ENCODE assay signal across 8 cellular contexts in the genomic region with DNA sequence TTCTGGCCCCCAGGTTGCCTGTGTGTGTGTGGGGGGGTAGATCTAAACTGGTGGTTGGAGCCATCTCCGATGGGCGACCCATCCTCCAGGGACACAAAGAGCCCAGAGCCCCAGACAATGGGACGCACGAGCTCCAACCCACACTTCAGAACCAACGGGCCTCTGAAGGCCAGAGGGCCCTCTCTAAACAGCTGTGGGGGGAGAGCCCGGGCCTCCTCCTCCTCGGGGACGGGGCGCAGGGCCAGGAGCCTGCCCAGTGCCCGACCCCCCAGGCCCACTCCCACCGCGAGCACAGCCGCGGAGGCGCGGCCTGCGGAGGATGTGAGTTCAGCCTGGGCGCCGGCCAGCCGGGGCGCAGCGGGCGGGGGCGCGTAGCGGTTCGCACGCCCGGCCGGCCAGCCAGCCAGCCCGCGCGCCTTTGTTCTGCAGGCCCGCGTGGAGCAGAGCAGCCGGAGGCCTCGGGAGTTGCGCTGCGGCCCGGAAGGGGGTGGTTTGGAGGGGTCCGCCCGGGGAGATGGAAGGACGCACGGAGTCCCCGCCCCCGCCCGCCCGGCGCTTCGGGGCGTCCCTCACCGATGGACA. TPM values are rescaled to one million over a fixed set of nuclear protein-coding genes. Genes with fewer than 3 reads are reported as not detected.
DNase-seq lines count a peak whose midpoint lies in the region; ATAC-seq and TF ChIP-seq lines count a peak whose summit lies in the region.

No MANE protein-coding gene starts in this region.

- CTCF ChIA-PET in Panc1 (lab: Charles Lee): interaction anchor here (0.5 kb wide), 1 partner anchor 53 kb away, joined by 6 read pairs; no protein-coding TSS in a partner anchor

- POLR2A ChIA-PET in Panc1 (lab: Charles Lee): interaction anchor here (0.6 to 1.0 kb wide), 2 partner anchors 9 to 12 kb away, joined by 3 to 4 read pairs; a partner anchor contains a TSS

- H3K4me1 ChIP-seq in GM23248 (ENCODE audit: insufficient read depth): 0 out of 2 replicates have a peak, but pooled peaks cover 9% of the 10 kb centered on the region
- H3K4me1 ChIP-seq in Panc1 (ENCODE audit: control insufficient read depth, insufficient read depth, low read length): peaks cover 31% of the 10 kb centered on the region
- H3K4me1 ChIP-seq in osteoblast (ENCODE audit: insufficient read depth, low read length): peaks cover 16% of the 10 kb centered on the region

- H4K20me1 ChIP-seq in GM23248 (ENCODE audit: insufficient read depth) (no peaks in the 10 kb centered on the region), osteoblast (ENCODE audit: insufficient read depth, low read length) (peaks cover 27% of the 10 kb centered on the region)

- H3K9me2 ChIP-seq in GM23248 (ENCODE audit: insufficient read depth): no peaks in the 10 kb centered on the region

- peaks cover 57% of the 10 kb centered on the region for H3K79me2 ChIP-seq in GM23248 (ENCODE audit: insufficient read depth)
- peaks cover 70% of the 10 kb centered on the region for H3K79me2 ChIP-seq in osteoblast (ENCODE audit: insufficient read depth, low read length)

- H3F3A ChIP-seq in GM23248 (ENCODE audit: insufficient read depth): peaks cover 13% of the 10 kb centered on the region

- ATAC-seq in Panc1 (no peak), GM21576 (IDR thresholded peaks at IDR 0.05; ENCODE audit: unreplicated experiment) (no peak)

- peak overlapping the region; percentile 97 for H3K9ac ChIP-seq in GM23248

- BruUV-seq in Panc1 (replicated peaks; lab: Mats Ljungman, UMichigan): no TSS peak

- peak; percentile 61 for DNase-seq in GM23248
- no peak for DNase-seq in Panc1 (ENCODE audit: low read depth, low spot score)
- DNase-seq in epithelial cell of proximal tubule (ENCODE audit: low read depth): no peak
- DNase-seq in osteoblast (ENCODE audit: insufficient read length, low spot score, missing footprints): no peak
- DNase-seq in SIG-M5 treated with dmso at 0.1 percent for 504 hours (lab: John Stamatoyannopoulos, UW; ENCODE audit: unreplicated experiment): no peak
- DNase-seq in SIG-M5 (lab: John Stamatoyannopoulos, UW): no peak
- DNase-seq in GM19240 (ENCODE audit: insufficient read length, low spot score): no peak

- H2AFZ ChIP-seq in GM23248 (no peak overlapping the region), osteoblast (ENCODE audit: low read length) (no peak overlapping the region)

- TF ChIP-seq CTCF in Panc1 (IDR thresholded peaks at IDR 0.05) (no peak), epithelial cell of proximal tubule (conservative IDR thresholded peaks at IDR 0.05; ENCODE audit: low read depth, low read length) (no peak), osteoblast (IDR thresholded peaks at IDR 0.05; ENCODE audit: extremely low read depth, low read depth, low read length) (no peak)

- intact Hi-C loops in Panc1 (cut with micrococcal nuclease; ENCODE audit: unreplicated experiment): no loop called here

- in situ Hi-C loops in GM23248 (cut with MboI): no loop called here
- in situ Hi-C loops in Panc1 (cut with HindIII; ENCODE audit: low pct_unique_long_range_greater_than_20kb, low sequenced_read_pairs): no loop called here

- peak overlapping the region; percentile 70 for H3K4me2 ChIP-seq in GM23248 (ENCODE audit: unreplicated experiment)
- H3K4me2 ChIP-seq in osteoblast (ENCODE audit: insufficient read depth, low read length): peak overlapping the region; percentile 86

- H3K27ac ChIP-seq in GM23248 (peak overlapping the region; percentile 98), Panc1 (ENCODE audit: low read length) (peak overlapping the region; percentile 94), osteoblast (ENCODE audit: low read depth, low read length) (peak overlapping the region; percentile 76)

- H3K36me3 ChIP-seq in GM23248 (ENCODE audit: low read depth) (peaks cover 4% of the 10 kb centered on the region; the same call in 1 of the 2 replicates), Panc1 (ENCODE audit: control insufficient read depth, insufficient read depth, low read length) (no peaks in the 10 kb centered on the region), osteoblast (ENCODE audit: insufficient read depth, low read length) (peaks cover 18% of the 10 kb centered on the region)

- WGBS in GM23248 (ENCODE audit: low coverage in 1 of 2, low lambda C conversion rate in 2 of 2, missing lambda C conversion rate in 2 of 2), 2 experiments: 0% methylated on average over 2 of the region's 52 CpGs; no CpG with 5 or more reads in 1 of the 2 experiments

- H3K27me3 ChIP-seq in GM23248 (replicated peaks; ENCODE audit: insufficient read depth): no peaks in the 10 kb centered on the region
- no peaks in the 10 kb centered on the region for H3K27me3 ChIP-seq in Panc1 (ENCODE audit: control insufficient read depth, insufficient read depth, low read length)
- no peaks in the 10 kb centered on the region for H3K27me3 ChIP-seq in osteoblast (ENCODE audit: insufficient read depth, low read length)

- H3K4me3 ChIP-seq in GM23248: peak overlapping the region; percentile 92
- peak overlapping the region; percentile 81 to 96 for H3K4me3 ChIP-seq in Panc1 (ENCODE audit: low read depth in 2 of 2, low read length in 2 of 2)
- peak overlapping the region; percentile 76 for H3K4me3 ChIP-seq in epithelial cell of proximal tubule (ENCODE audit: low read depth, low read length)
- peak overlapping the region; percentile 80 for H3K4me3 ChIP-seq in osteoblast (ENCODE audit: insufficient read depth, low read length)

- no peaks in the 10 kb centered on the region for H3K9me3 ChIP-seq in GM23248 (ENCODE audit: low read depth)
- no peaks in the 10 kb centered on the region for H3K9me3 ChIP-seq in Panc1 (ENCODE audit: control insufficient read depth, insufficient read depth, low read depth, low read length)
- H3K9me3 ChIP-seq in osteoblast (ENCODE audit: low read depth, low read length): no peaks in the 10 kb centered on the region

RNA-seq across cellular contexts. Expression of a gene that starts 4.0 kb away (rescaled TPM):
- total RNA-seq in GM23248 (2014; rRNA removed; shearing (Covaris generic)): 2,857 and 2,903 TPM in 2 replicates
- 1,377 and 1,379 TPM in 2 replicates for polyA plus RNA-seq in GM23248 (2016; fragmentation: Nextera tagmentation; extraction: Ambion mirVana)
- total RNA-seq in Panc1 (2021; ENCODE audit: unreplicated experiment) (920 TPM), epithelial cell of proximal tubule (953 and 1,430 TPM in 2 replicates), osteoblast (2,632 and 3,431 TPM in 2 replicates)
- polyA plus RNA-seq in Panc1 (2012; ENCODE audit: insufficient read length): 914 TPM

RNA-seq across cellular contexts. Expression of a gene that starts 8.7 kb away (rescaled TPM):
- total RNA-seq in GM23248 (2014; rRNA removed; shearing (Covaris generic)): 39.7 TPM in 2 replicates
- 86.6 and 96.0 TPM in 2 replicates for polyA plus RNA-seq in GM23248 (2016; fragmentation: Nextera tagmentation; extraction: Ambion mirVana)
- total RNA-seq in Panc1 (2021; ENCODE audit: unreplicated experiment) (178 TPM), epithelial cell of proximal tubule (50.7 and 63.0 TPM in 2 replicates), osteoblast (28.0 and 29.7 TPM in 2 replicates)
- 209 TPM for polyA plus RNA-seq in Panc1 (2012; ENCODE audit: insufficient read length)

RNA-seq across cellular contexts. Expression of a gene that starts 27.8 kb away (rescaled TPM):
- total RNA-seq in GM23248 (2014; rRNA removed; shearing (Covaris generic)): 3,014 and 6,561 TPM in 2 replicates
- 1,381 and 1,435 TPM in 2 replicates for polyA plus RNA-seq in GM23248 (2016; fragmentation: Nextera tagmentation; extraction: Ambion mirVana)
- 2,466 TPM for total RNA-seq in Panc1 (2021; ENCODE audit: unreplicated experiment)
- 2,477 TPM for polyA plus RNA-seq in Panc1 (2012; ENCODE audit: insufficient read length)
- 5,736 and 6,055 TPM in 2 replicates for total RNA-seq in epithelial cell of proximal tubule
- 1,832 and 2,517 TPM in 2 replicates for total RNA-seq in osteoblast

RNA-seq across cellular contexts. Expression of a gene that starts 38.7 kb away (rescaled TPM):
- total RNA-seq in GM23248 (2014; rRNA removed; shearing (Covaris generic)): 60.7 TPM in 2 replicates
- polyA plus RNA-seq in GM23248 (2016; fragmentation: Nextera tagmentation; extraction: Ambion mirVana): 16.6 and 17.0 TPM in 2 replicates
- total RNA-seq in Panc1 (2021; ENCODE audit: unreplicated experiment): 60.4 TPM
- polyA plus RNA-seq in Panc1 (2012; ENCODE audit: insufficient read length): 104 TPM
- total RNA-seq in epithelial cell of proximal tubule: 20.7 and 27.7 TPM in 2 replicates
- 58.9 and 74.6 TPM in 2 replicates for total RNA-seq in osteoblast

RNA-seq across cellular contexts. Expression of a gene that starts 40.9 kb away (rescaled TPM):
- 17.6 and 38.8 TPM in 2 replicates for total RNA-seq in GM23248 (2014; rRNA removed; shearing (Covaris generic))
- polyA plus RNA-seq in GM23248 (2016; fragmentation: Nextera tagmentation; extraction: Ambion mirVana): 18.2 and 20.5 TPM in 2 replicates
- total RNA-seq in Panc1 (2021; ENCODE audit: unreplicated experiment): 113 TPM
- 123 TPM for polyA plus RNA-seq in Panc1 (2012; ENCODE audit: insufficient read length)
- 33.6 and 55.8 TPM in 2 replicates for total RNA-seq in epithelial cell of proximal tubule
- total RNA-seq in osteoblast: 15.6 and 19.2 TPM in 2 replicates
